13 cellular contexts compared by ENCODE assay signal in genomic region chr20:44166477-44166876, GRCh38. TPM values are rescaled to one million over a fixed set of nuclear protein-coding genes. Genes with fewer than 3 reads are reported as not detected.
A peak's percentile ranks its signal among the peaks of the same experiment; 100 is the strongest.
DNase-seq lines count a peak whose midpoint lies in the region; ATAC-seq lines count a peak whose summit lies in the region.
"Had no signal": no experiment of that assay in that cellular context is flagged by ENCODE, and none has a peak within 500 bp of the region (broad histone marks: within the 10 kb centered on the region; RNA-seq: fewer than 3 reads in every experiment).

No MANE protein-coding gene starts in this region.

- ATAC-seq in HG02678 (IDR thresholded peaks at IDR 0.05; ENCODE audit: unreplicated experiment), result no peak

- no peak overlapping the region for H3K27ac ChIP-seq in SK-N-MC
- H3K27ac ChIP-seq in rectal smooth muscle tissue (ENCODE audit: low read depth, low read length), result peak overlapping the region; percentile 82
- H3K27ac ChIP-seq: neutrophil had no signal

- no peaks in the 10 kb centered on the region for H3K9me3 ChIP-seq in SK-N-MC (ENCODE audit: low read depth, low read length)
- H3K9me3 ChIP-seq: HAP-1, neutrophil had no signal

- H3K4me1 ChIP-seq in rectal smooth muscle tissue (ENCODE audit: control insufficient read depth, insufficient read depth, low read length), result peaks cover 36% of the 10 kb centered on the region
- H3K4me1 ChIP-seq: HAP-1 had no signal

- peak overlapping the region; percentile 33 for H3K4me3 ChIP-seq in SK-N-MC
- H3K4me3 ChIP-seq in rectal smooth muscle tissue (ENCODE audit: low read length), result no peak overlapping the region
- H3K4me3 ChIP-seq: HAP-1 had no signal

- H3K9ac ChIP-seq in SK-N-MC (ENCODE audit: insufficient read length), result no peak overlapping the region
- no peak overlapping the region for H3K9ac ChIP-seq in rectal smooth muscle tissue (ENCODE audit: low read length)

- H3K36me3 ChIP-seq in SK-N-MC (ENCODE audit: insufficient read depth, low read length), result no peaks in the 10 kb centered on the region
- H3K36me3 ChIP-seq in rectal smooth muscle tissue (ENCODE audit: control insufficient read depth, insufficient read depth, low read length), result no peaks in the 10 kb centered on the region
- H3K36me3 ChIP-seq: HAP-1, neutrophil had no signal

- H3K27me3 ChIP-seq in rectal smooth muscle tissue (ENCODE audit: control insufficient read depth, insufficient read depth, low read length), result no peaks in the 10 kb centered on the region

- DNase-seq in Daoy (ENCODE audit: low read depth) (peak; percentile 61), SK-N-MC (ENCODE audit: low read depth, low spot score) (no peak), glomerular visceral epithelial cell (ENCODE audit: extremely low spot score) (peak; percentile 47), NCI-H510A (lab: John Stamatoyannopoulos, UW) (no peak)
- DNase-seq in activated CD4-positive, alpha-beta T cell treated with anti-CD3 and anti-CD28 coated beads for 1 hour, result no peak
- DNase-seq in stimulated activated CD4-positive, alpha-beta T cell treated with anti-CD3 and anti-CD28 coated beads, Interleukin-4, amount 100 ng/mL, for 4 hours, result no peak
- DNase-seq: hypothalamus, NCI-H187 treated with DMSO at 0.1 percent for 48 hours, SIG-M5 had no signal

RNA-seq across cellular contexts. Expression of gene JPH2, which starts 20.5 kb away (rescaled TPM):
- 1.5 and 2.1 TPM in 2 replicates for total RNA-seq in Daoy (2014; rRNA removed; shearing (Covaris generic))

RNA-seq across cellular contexts. Expression of gene OSER1, which starts 44.1 kb away (rescaled TPM):
- 47.1 and 49.1 TPM in 2 replicates for total RNA-seq in Daoy (2014; rRNA removed; shearing (Covaris generic))

Comparison
In these comparisons a context has a peak if more than half of its experiments do, and no peak if none do; other contexts are left out.
1. DNase-seq: peak in Daoy (single experiment) and glomerular visceral epithelial cell (single experiment); none in SK-N-MC (single experiment), activated CD4-positive, alpha-beta T cell treated with anti-CD3 and anti-CD28 coated beads for 1 hour (single experiment), NCI-H510A (single experiment) and stimulated activated CD4-positive, alpha-beta T cell treated with anti-CD3 and anti-CD28 coated beads, Interleukin-4, amount 100 ng/mL, for 4 hours (0 of 2).